Comparison of ENCODE assay signal across 13 cellular contexts in the genomic region with DNA sequence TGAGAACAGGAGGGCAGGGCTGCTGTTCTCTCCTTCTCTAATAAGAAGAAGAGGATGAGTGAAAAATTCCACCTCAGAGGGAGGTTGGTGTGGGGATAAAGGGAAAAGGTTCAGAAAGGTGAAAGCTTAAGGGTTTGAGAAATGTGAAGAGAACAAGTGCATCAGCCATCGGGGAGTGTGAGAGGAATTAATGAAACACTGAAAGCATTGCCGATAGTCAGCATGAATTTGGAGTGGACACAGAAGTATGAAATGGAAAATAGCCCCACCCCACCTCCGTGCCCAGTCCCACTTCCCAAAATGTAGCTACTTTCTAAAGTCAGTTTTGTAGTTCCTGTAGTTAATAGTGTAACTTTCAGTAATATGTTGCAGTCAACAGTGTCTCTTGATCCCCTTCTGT. TPM values are rescaled to one million over a fixed set of nuclear protein-coding genes. Genes with fewer than 3 reads are reported as not detected.
DNase-seq lines count a peak whose midpoint lies in the region; ATAC-seq and TF ChIP-seq lines count a peak whose summit lies in the region.
"Had no signal": no experiment of that assay in that cellular context is flagged by ENCODE, and none has a peak within 500 bp of the region (broad histone marks: within the 10 kb centered on the region; RNA-seq: fewer than 3 reads in every experiment).

No MANE protein-coding gene starts in this region.

- peaks cover 7 to 16% of the 10 kb centered on the region in 2 donors for H3K4me1 Mint-ChIP-seq in effector memory CD8-positive, alpha-beta T cell (ENCODE audit: low read depth in 2 of 2)

- TF ChIP-seq POLR2A in esophagus muscularis mucosa (IDR thresholded peaks at IDR 0.05; ENCODE audit: low read depth): no peak

- DNase-seq in Right ventricle myocardium superior (no peak), heart right ventricle (no peak), RWPE2 (ENCODE audit: low spot score) (no peak), NCI-H82 treated with DMSO at 0.1 percent for 48 hours (lab: John Stamatoyannopoulos, UW; ENCODE audit: unreplicated experiment) (no peak), GOT3 (lab: John Stamatoyannopoulos, UW) (no peak), esophagus muscularis mucosa (ENCODE audit: extremely low spot score) (no peak)
- no peak for DNase-seq in effector memory CD8-positive, alpha-beta T cell
- DNase-seq: CD4-positive, alpha-beta T cell; naive thymus-derived CD4-positive, alpha-beta T cell; NCI-H1436 treated with DMSO at 0.1 percent for 48 hours; uterus had no signal

- intact Hi-C loops in Right ventricle myocardium superior (cut with DNase I): no loop called here
- intact Hi-C loops in heart right ventricle (cut with DNase I): no loop called here
- intact Hi-C loops in esophagus muscularis mucosa (cut with DNase I): no loop called here

- peak overlapping the region in 1 of 2 donors; percentile 12 for H3K27ac Mint-ChIP-seq in effector memory CD8-positive, alpha-beta T cell
- H3K27ac Mint-ChIP-seq: CD4-positive, alpha-beta T cell had no signal

- H3K9ac ChIP-seq in iPS-20b (ENCODE audit: low read depth, low read length): 0 out of 2 replicates have a peak overlapping the region, but pooled peaks have one; percentile 15

- no peak overlapping the region for H3K4me3 Mint-ChIP-seq in effector memory CD8-positive, alpha-beta T cell
- H3K4me3 Mint-ChIP-seq: CD4-positive, alpha-beta T cell had no signal

- H3K27me3 ChIP-seq in heart right ventricle (no peaks in the 10 kb centered on the region), RWPE2 (ENCODE audit: insufficient read depth, poor library complexity, severe bottlenecking) (no peaks in the 10 kb centered on the region), iPS-20b (ENCODE audit: insufficient read depth, low read length) (no peaks in the 10 kb centered on the region), esophagus muscularis mucosa (no peaks in the 10 kb centered on the region)
- H3K27me3 ChIP-seq: cardiac muscle cell, uterus had no signal

- peak overlapping the region in 1 of 10 donors; percentile 16 for H3K27ac ChIP-seq in heart right ventricle
- H3K27ac ChIP-seq in RWPE2 (ENCODE audit: poor library complexity, severe bottlenecking): peak overlapping the region; percentile 79
- no peak overlapping the region for H3K27ac ChIP-seq in iPS-20b (ENCODE audit: low read length)
- H3K27ac ChIP-seq in esophagus muscularis mucosa (replicated peaks in 1 of 4): no peak overlapping the region
- H3K27ac ChIP-seq: cardiac muscle cell, uterus had no signal

- H3K27me3 Mint-ChIP-seq in effector memory CD8-positive, alpha-beta T cell: no peaks in the 10 kb centered on the region
- H3K27me3 Mint-ChIP-seq: CD4-positive, alpha-beta T cell; naive thymus-derived CD4-positive, alpha-beta T cell had no signal

- ATAC-seq in Right ventricle myocardium superior (ENCODE audit: poor library complexity) (peak; percentile 49), heart right ventricle (no peak), RWPE2 (ENCODE audit: low read depth) (no peak)
- ATAC-seq in effector memory CD8-positive, alpha-beta T cell (replicated peaks): no peak
- ATAC-seq: naive thymus-derived CD4-positive, alpha-beta T cell had no signal

- WGBS in heart right ventricle, 2 donors: 81 to 91% methylated on average over 3 of the region's 3 CpGs
- 73% methylated on average over 3 of the region's 3 CpGs for WGBS in esophagus muscularis mucosa

- peaks cover 5% of the 10 kb centered on the region for H3K36me3 Mint-ChIP-seq in effector memory CD8-positive, alpha-beta T cell (ENCODE audit: insufficient read depth)

- TF ChIP-seq CTCF in heart right ventricle (IDR thresholded peaks at IDR 0.05) (no peak), RWPE2 (IDR thresholded peaks at IDR 0.05; ENCODE audit: poor library complexity, severe bottlenecking) (no peak), esophagus muscularis mucosa (IDR thresholded peaks at IDR 0.05) (no peak)

- no peak for TF ChIP-seq EP300 in esophagus muscularis mucosa (IDR thresholded peaks at IDR 0.05)

- no peaks in the 10 kb centered on the region for H3K9me3 Mint-ChIP-seq in effector memory CD8-positive, alpha-beta T cell
- H3K9me3 Mint-ChIP-seq: CD4-positive, alpha-beta T cell; naive thymus-derived CD4-positive, alpha-beta T cell had no signal

- H3K4me3 ChIP-seq in heart right ventricle: no peak overlapping the region
- no peak overlapping the region for H3K4me3 ChIP-seq in RWPE2 (ENCODE audit: severe bottlenecking)
- no peak overlapping the region for H3K4me3 ChIP-seq in iPS-20b (ENCODE audit: low read length)
- no peak overlapping the region for H3K4me3 ChIP-seq in esophagus muscularis mucosa
- H3K4me3 ChIP-seq: cardiac muscle cell, uterus had no signal

- no peaks in the 10 kb centered on the region for H3K9me3 ChIP-seq in heart right ventricle
- H3K9me3 ChIP-seq in RWPE2 (ENCODE audit: severe bottlenecking): no peaks in the 10 kb centered on the region
- H3K9me3 ChIP-seq in iPS-20b (ENCODE audit: insufficient read depth, low read depth, low read length): no peaks in the 10 kb centered on the region
- H3K9me3 ChIP-seq in esophagus muscularis mucosa: no peaks in the 10 kb centered on the region
- H3K9me3 ChIP-seq: uterus had no signal

- H3K36me3 ChIP-seq in heart right ventricle: peaks cover 0 to 4% (median 0%) of the 10 kb centered on the region in 9 donors
- 0 out of 2 replicates have a peak, but pooled peaks cover 6% of the 10 kb centered on the region for H3K36me3 ChIP-seq in RWPE2 (ENCODE audit: low read depth)
- no peaks in the 10 kb centered on the region for H3K36me3 ChIP-seq in iPS-20b (ENCODE audit: insufficient read depth, low read depth, low read length)
- no peaks in the 10 kb centered on the region for H3K36me3 ChIP-seq in esophagus muscularis mucosa
- H3K36me3 ChIP-seq: cardiac muscle cell, uterus had no signal

- H3K4me1 ChIP-seq in heart right ventricle (peaks cover 0 to 48% (median 7%) of the 10 kb centered on the region in 9 donors), RWPE2 (ENCODE audit: insufficient read depth, poor library complexity, severe bottlenecking) (peaks cover 56% of the 10 kb centered on the region), iPS-20b (ENCODE audit: insufficient read depth, low read length) (peaks cover 14% of the 10 kb centered on the region), esophagus muscularis mucosa (peaks cover 0 to 33% (median 21%) of the 10 kb centered on the region in 4 donors)
- H3K4me1 ChIP-seq: uterus had no signal

RNA-seq across cellular contexts. Expression of a gene that starts 33.4 kb away (rescaled TPM):
- 10.1 TPM for total RNA-seq in Right ventricle myocardium superior
- total RNA-seq in heart right ventricle: 10 to 100 TPM; 11.7 to 21.5 (median 16.2) TPM
- 1 to 10 TPM; 3.0 to 3.6 TPM for polyA plus RNA-seq in heart right ventricle
- 10 to 100 TPM; 18.7 to 23.0 (median 20.6) TPM for total RNA-seq in esophagus muscularis mucosa
